21 cellular contexts compared by ENCODE assay signal in the genomic region with DNA sequence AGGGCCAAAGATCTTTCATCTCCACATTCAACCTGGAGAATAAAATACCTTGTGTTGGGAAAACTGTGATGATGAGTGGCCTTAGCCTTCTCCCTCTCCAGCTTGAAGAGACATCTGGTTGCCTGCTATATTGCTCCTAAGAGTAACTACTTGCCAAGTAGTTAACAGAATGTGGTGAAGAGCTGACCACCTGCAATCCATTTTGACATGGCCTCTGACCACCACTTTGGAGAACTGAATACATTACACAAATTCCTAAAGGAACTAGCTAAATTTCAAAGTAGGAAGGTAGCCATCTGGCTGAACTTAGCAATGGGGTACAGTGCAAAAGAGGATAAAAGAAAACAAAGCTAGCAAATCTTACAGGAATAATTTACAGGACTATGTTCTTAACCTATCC. TPM values are rescaled to one million over a fixed set of nuclear protein-coding genes. Genes with fewer than 3 reads are reported as not detected.
DNase-seq lines count a peak whose midpoint lies in the region; ATAC-seq, FAIRE-seq and TF ChIP-seq lines count a peak whose summit lies in the region.
"Had no signal": no experiment of that assay in that cellular context is flagged by ENCODE, and none has a peak within 500 bp of the region (broad histone marks: within the 10 kb centered on the region; RNA-seq: fewer than 3 reads in every experiment).

No MANE protein-coding gene starts in this region.

- H3K4me1 Mint-ChIP-seq in activated T-cell treated with anti-CD3 and anti-CD28 coated beads, Interleukin-2, amount 50 U/mL, for 24 hours (ENCODE audit: low read depth) = peaks cover 66% of the 10 kb centered on the region
- peaks cover 47% of the 10 kb centered on the region for H3K4me1 Mint-ChIP-seq in central memory CD8-positive, alpha-beta T cell
- H3K4me1 Mint-ChIP-seq in type B pancreatic cell (ENCODE audit: unreplicated experiment) = peaks cover 15% of the 10 kb centered on the region

- no peak overlapping the region for H3K4me3 ChIP-seq in kidney (ENCODE audit: low read length in 2 of 2)
- H3K4me3 ChIP-seq: BLaER1 had no signal

- no peaks in the 10 kb centered on the region for H3K9me3 ChIP-seq in kidney (ENCODE audit: control insufficient read depth in 1 of 2, low read length in 2 of 2)

- no peaks in the 10 kb centered on the region for H3K9me3 Mint-ChIP-seq in activated T-cell treated with anti-CD3 and anti-CD28 coated beads, Interleukin-2, amount 50 U/mL, for 24 hours
- H3K9me3 Mint-ChIP-seq in central memory CD8-positive, alpha-beta T cell = no peaks in the 10 kb centered on the region
- peaks cover 7% of the 10 kb centered on the region for H3K9me3 Mint-ChIP-seq in type B pancreatic cell
- H3K9me3 Mint-ChIP-seq: CD8-positive, alpha-beta memory T cell had no signal

- no peak for TF ChIP-seq CTCF in type B pancreatic cell (conservative IDR thresholded peaks at IDR 0.05)
- TF ChIP-seq CTCF in kidney (IDR thresholded peaks at IDR 0.05; ENCODE audit: borderline replicate concordance, extremely low read depth, insufficient read depth) = no peak

- H3K27ac ChIP-seq in kidney (ENCODE audit: low read depth in 2 of 2, low read length in 2 of 2) = no peak overlapping the region
- H3K27ac ChIP-seq: BLaER1, KMS-11 had no signal

- no peaks in the 10 kb centered on the region for H3K36me3 ChIP-seq in kidney (ENCODE audit: control insufficient read depth in 1 of 2, insufficient read depth in 2 of 2, low read length in 2 of 2)

- FAIRE-seq in kidney (lab: Jason Lieb, UNC) = no peak
- FAIRE-seq: GM12892, HepG2, RCC 7860 had no signal

- no peak overlapping the region for H3K4me3 Mint-ChIP-seq in activated T-cell treated with anti-CD3 and anti-CD28 coated beads, Interleukin-2, amount 50 U/mL, for 24 hours
- peak overlapping the region; percentile 18 for H3K4me3 Mint-ChIP-seq in central memory CD8-positive, alpha-beta T cell
- peak overlapping the region; percentile 22 for H3K4me3 Mint-ChIP-seq in type B pancreatic cell
- H3K4me3 Mint-ChIP-seq: CD8-positive, alpha-beta memory T cell had no signal

- no peak overlapping the region for H3K9ac ChIP-seq in kidney (ENCODE audit: low read length in 2 of 2)
- H3K9ac ChIP-seq: BLaER1, KMS-11 had no signal

- peaks cover 82% of the 10 kb centered on the region for H3K36me3 Mint-ChIP-seq in activated T-cell treated with anti-CD3 and anti-CD28 coated beads, Interleukin-2, amount 50 U/mL, for 24 hours (ENCODE audit: low read depth)
- peaks cover 21% of the 10 kb centered on the region for H3K36me3 Mint-ChIP-seq in central memory CD8-positive, alpha-beta T cell (ENCODE audit: insufficient read depth)
- peaks cover 47% of the 10 kb centered on the region for H3K36me3 Mint-ChIP-seq in type B pancreatic cell

- intact Hi-C loops in kidney (cut with DNase I) = no loop called here

- no peak for DNase-seq in activated T-cell treated with anti-CD3 and anti-CD28 coated beads, Interleukin-2, amount 50 U/mL, for 24 hours
- no peak for DNase-seq in activated T-cell treated with anti-CD3 and anti-CD28 coated beads, Interleukin-2, amount 50 U/mL, for 1 hour
- DNase-seq in NCI-H524 treated with DMSO at 0.1 percent for 48 hours (lab: John Stamatoyannopoulos, UW) = peak; percentile 64
- no peak for DNase-seq in central memory CD8-positive, alpha-beta T cell (ENCODE audit: low spot score in 2 of 2)
- DNase-seq in type B pancreatic cell (ENCODE audit: extremely low spot score, unreplicated experiment) = no peak
- DNase-seq in activated CD4-positive, alpha-beta T cell treated with anti-CD3 and anti-CD28 coated beads for 4 hours = no peak
- no peak for DNase-seq in kidney
- no peak for DNase-seq in cerebellum (ENCODE audit: low spot score)
- DNase-seq: 8988T; CD8-positive, alpha-beta memory T cell; GF-D8; NCI-H1105; NCI-H1694 treated with DMSO at 0.1 percent for 48 hours; NCI-H345; NCI-H69; SHP77 had no signal

- peaks cover 0 to 7% of the 10 kb centered on the region in 2 donors for H3K4me1 ChIP-seq in kidney (ENCODE audit: control insufficient read depth in 1 of 2, insufficient read depth in 1 of 2, low read depth in 1 of 2, low read length in 2 of 2)

- peak overlapping the region; percentile 17 for H3K27ac Mint-ChIP-seq in activated T-cell treated with anti-CD3 and anti-CD28 coated beads, Interleukin-2, amount 50 U/mL, for 24 hours
- H3K27ac Mint-ChIP-seq in central memory CD8-positive, alpha-beta T cell (ENCODE audit: low read depth) = peak overlapping the region; percentile 44
- H3K27ac Mint-ChIP-seq in type B pancreatic cell = no peak overlapping the region
- H3K27ac Mint-ChIP-seq: CD8-positive, alpha-beta memory T cell had no signal

- no peaks in the 10 kb centered on the region for H3K27me3 Mint-ChIP-seq in activated T-cell treated with anti-CD3 and anti-CD28 coated beads, Interleukin-2, amount 50 U/mL, for 24 hours
- H3K27me3 Mint-ChIP-seq in central memory CD8-positive, alpha-beta T cell = no peaks in the 10 kb centered on the region
- no peaks in the 10 kb centered on the region for H3K27me3 Mint-ChIP-seq in type B pancreatic cell

- no peak for ATAC-seq in central memory CD8-positive, alpha-beta T cell (replicated peaks; ENCODE audit: extremely low read depth, poor library complexity, severe bottlenecking)
- ATAC-seq: HepG2 had no signal

RNA-seq across cellular contexts. Expression of gene TBCA, which starts 7.2 kb away (rescaled TPM):
- total RNA-seq in type B pancreatic cell (ENCODE audit: low replicate concordance) (208 and 226 TPM in 2 replicates), kidney (124 TPM), cerebellum (61.0 TPM)
- polyA plus RNA-seq in kidney (ENCODE audit: insufficient read depth, low read depth, low replicate concordance) = 407 TPM
